ENCODE assay signal across 20 cellular contexts in the genomic region with DNA sequence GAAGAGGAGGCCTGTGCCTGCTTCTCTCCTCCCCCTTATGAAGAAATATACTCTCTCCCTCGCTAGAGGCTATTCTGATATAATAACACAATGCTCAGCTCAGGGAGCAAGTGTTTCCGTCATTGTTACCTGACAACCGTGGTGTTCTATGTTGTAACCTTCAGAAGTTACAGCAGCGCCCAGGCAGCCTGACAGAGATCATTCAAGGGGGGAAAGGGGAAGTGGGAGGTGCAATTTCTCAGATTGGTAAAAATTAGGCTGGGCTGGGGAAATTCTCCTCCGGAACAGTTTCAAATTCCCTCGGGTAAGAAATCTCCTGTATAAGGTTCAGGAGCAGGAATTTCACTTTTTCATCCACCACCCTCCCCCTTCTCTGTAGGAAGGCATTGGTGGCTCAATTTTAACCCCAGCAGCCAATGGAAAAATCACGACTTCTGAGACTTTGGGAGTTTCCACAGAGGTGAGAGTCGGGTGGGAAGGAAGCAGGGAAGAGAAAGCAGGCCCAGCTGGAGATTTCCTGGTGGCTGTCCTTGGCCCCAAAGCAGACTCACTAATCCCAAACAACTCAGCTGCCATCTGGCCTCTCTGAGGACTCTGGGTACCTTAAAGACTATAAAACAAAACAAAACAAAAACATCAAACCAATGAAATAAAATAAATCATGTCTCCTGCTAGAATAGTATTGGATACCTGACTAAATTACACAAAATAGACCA. TPM values are rescaled to one million over a fixed set of nuclear protein-coding genes. Genes with fewer than 3 reads are reported as not detected.
"Had no signal": no experiment of that assay in that cellular context is flagged by ENCODE, and none has a peak within 500 bp of the region (broad histone marks: within the 10 kb centered on the region; RNA-seq: fewer than 3 reads in every experiment).

No MANE protein-coding gene starts in this region.

- DNase-seq: activated CD4-positive, alpha-beta T cell treated with anti-CD3 and anti-CD28 coated beads for 4 hours; activated CD8-positive, alpha-beta memory T cell treated with anti-CD3 and anti-CD28 coated beads, Interleukin-2, amount 50 U/mL, for 48 hours; activated CD8-positive, alpha-beta T cell treated with anti-CD3 and anti-CD28 coated beads, Interleukin-2, amount 10 ng/mL, durations not matched to agents 7 days and 5 days; activated naive CD4-positive, alpha-beta T cell treated with Interleukin-2 at 50 U/mL for 16 hours; activated naive CD8-positive, alpha-beta T cell treated with anti-CD3 and anti-CD28 coated beads, Interleukin-2, amount 50 U/mL, for 24 hours; dorsolateral prefrontal cortex; psoas muscle; right lobe of liver; T-helper 9 cell had no signal

- H3K4me1 Mint-ChIP-seq: activated naive CD8-positive, alpha-beta T cell treated with anti-CD3 and anti-CD28 coated beads, Interleukin-2, amount 50 U/mL, for 24 hours; stimulated activated effector memory CD8-positive, alpha-beta T cell treated with anti-CD3 and anti-CD28 coated beads, Interleukin-12 subunit alpha, Interleukin-12 subunit beta, amount 100 ng/mL, for 72 hours had no signal

- H3K36me3 Mint-ChIP-seq: natural killer cell treated with Interleukin-12 subunit alpha and Interleukin-12 subunit beta and Interleukin-15 and Interleukin-18, amount 100 ng/mL, for 72 hours; stimulated activated effector memory CD8-positive, alpha-beta T cell treated with anti-CD3 and anti-CD28 coated beads, Interleukin-12 subunit alpha, Interleukin-12 subunit beta, amount 100 ng/mL, for 72 hours; type B pancreatic cell had no signal

- H3K9me3 ChIP-seq: ascending aorta, psoas muscle, right lobe of liver had no signal

- H3K4me1 ChIP-seq: ascending aorta, esophagus muscularis mucosa, psoas muscle, right lobe of liver had no signal

- H3K4me3 Mint-ChIP-seq: activated CD8-positive, alpha-beta T cell treated with anti-CD3 and anti-CD28 coated beads, Interleukin-2, amount 10 ng/mL, durations not matched to agents 7 days and 5 days; activated naive CD8-positive, alpha-beta T cell treated with anti-CD3 and anti-CD28 coated beads, Interleukin-2, amount 50 U/mL, for 24 hours; activated T-helper 1 cell treated with anti-CD3 and anti-CD28 coated beads, Interleukin-12 subunit alpha, Interleukin-12 subunit beta, Interleukin-2, Interleukin-4 antibody, amounts not matched to agents 30 ng/mL and 10 ng/mL and 1 ng/mL, durations not matched to agents 14 hours and 24 hours and 36 hours; natural killer cell treated with Interleukin-12 subunit alpha and Interleukin-12 subunit beta and Interleukin-15 and Interleukin-18, amount 100 ng/mL, for 72 hours; stimulated activated effector memory CD8-positive, alpha-beta T cell treated with anti-CD3 and anti-CD28 coated beads, Interleukin-12 subunit alpha, Interleukin-12 subunit beta, amount 100 ng/mL, for 72 hours; type B pancreatic cell had no signal

- H3K9me3 Mint-ChIP-seq: activated T-helper 1 cell treated with anti-CD3 and anti-CD28 coated beads, Interleukin-12 subunit alpha, Interleukin-12 subunit beta, Interleukin-2, Interleukin-4 antibody, amounts not matched to agents 30 ng/mL and 10 ng/mL and 1 ng/mL, durations not matched to agents 14 hours and 24 hours and 36 hours; natural killer cell treated with Interleukin-12 subunit alpha and Interleukin-12 subunit beta and Interleukin-15 and Interleukin-18, amount 100 ng/mL, for 72 hours; stimulated activated effector memory CD8-positive, alpha-beta T cell treated with anti-CD3 and anti-CD28 coated beads, Interleukin-12 subunit alpha, Interleukin-12 subunit beta, amount 100 ng/mL, for 72 hours; type B pancreatic cell had no signal

- ATAC-seq: activated CD8-positive, alpha-beta T cell treated with anti-CD3 and anti-CD28 coated beads, Interleukin-2, amount 10 ng/mL, durations not matched to agents 7 days and 5 days; activated naive CD8-positive, alpha-beta T cell treated with anti-CD3 and anti-CD28 coated beads, Interleukin-2, amount 50 U/mL, for 24 hours; natural killer cell treated with Interleukin-12 subunit alpha and Interleukin-12 subunit beta and Interleukin-15 and Interleukin-18, amount 100 ng/mL, for 72 hours; psoas muscle; right lobe of liver; stimulated activated effector memory CD8-positive, alpha-beta T cell treated with anti-CD3 and anti-CD28 coated beads, Interleukin-12 subunit alpha, Interleukin-12 subunit beta, amount 100 ng/mL, for 72 hours had no signal

- H3K27me3 ChIP-seq: ascending aorta, right lobe of liver had no signal

- H3K4me3 ChIP-seq: ascending aorta, dorsolateral prefrontal cortex, esophagus muscularis mucosa, psoas muscle, right lobe of liver had no signal

- H3K27ac Mint-ChIP-seq: activated CD8-positive, alpha-beta T cell treated with anti-CD3 and anti-CD28 coated beads, Interleukin-2, amount 10 ng/mL, durations not matched to agents 7 days and 5 days; activated naive CD8-positive, alpha-beta T cell treated with anti-CD3 and anti-CD28 coated beads, Interleukin-2, amount 50 U/mL, for 24 hours; activated T-helper 1 cell treated with anti-CD3 and anti-CD28 coated beads, Interleukin-12 subunit alpha, Interleukin-12 subunit beta, Interleukin-2, Interleukin-4 antibody, amounts not matched to agents 30 ng/mL and 10 ng/mL and 1 ng/mL, durations not matched to agents 14 hours and 24 hours and 36 hours; natural killer cell treated with Interleukin-12 subunit alpha and Interleukin-12 subunit beta and Interleukin-15 and Interleukin-18, amount 100 ng/mL, for 72 hours; stimulated activated effector memory CD8-positive, alpha-beta T cell treated with anti-CD3 and anti-CD28 coated beads, Interleukin-12 subunit alpha, Interleukin-12 subunit beta, amount 100 ng/mL, for 72 hours; type B pancreatic cell had no signal

- H3K36me3 ChIP-seq: ascending aorta, esophagus muscularis mucosa, right lobe of liver had no signal

- H3K27ac ChIP-seq: ascending aorta, dorsolateral prefrontal cortex, esophagus muscularis mucosa, psoas muscle, right lobe of liver had no signal

RNA-seq across cellular contexts. Expression of a gene that starts 1.3 kb away (rescaled TPM):
- total RNA-seq: activated CD8-positive, alpha-beta T cell treated with anti-CD3 and anti-CD28 coated beads, Interleukin-2, amount 10 ng/mL, durations not matched to agents 7 days and 5 days; activated T-helper 1 cell treated with anti-CD3 and anti-CD28 coated beads, Interleukin-12 subunit alpha, Interleukin-12 subunit beta, Interleukin-2, Interleukin-4 antibody, amounts not matched to agents 30 ng/mL and 10 ng/mL and 1 ng/mL, durations not matched to agents 14 hours and 24 hours and 36 hours; ascending aorta; dorsolateral prefrontal cortex; esophagus muscularis mucosa; fibroblast of villous mesenchyme; lung microvascular endothelial cell; mucosa of gallbladder; natural killer cell treated with Interleukin-12 subunit alpha and Interleukin-12 subunit beta and Interleukin-15 and Interleukin-18, amount 100 ng/mL, for 72 hours; omental fat pad; psoas muscle; right lobe of liver; subcutaneous adipose tissue had no signal

RNA-seq across cellular contexts. Expression of a gene that starts 53.9 kb away (rescaled TPM):
- total RNA-seq: activated CD8-positive, alpha-beta T cell treated with anti-CD3 and anti-CD28 coated beads, Interleukin-2, amount 10 ng/mL, durations not matched to agents 7 days and 5 days; activated T-helper 1 cell treated with anti-CD3 and anti-CD28 coated beads, Interleukin-12 subunit alpha, Interleukin-12 subunit beta, Interleukin-2, Interleukin-4 antibody, amounts not matched to agents 30 ng/mL and 10 ng/mL and 1 ng/mL, durations not matched to agents 14 hours and 24 hours and 36 hours; ascending aorta; esophagus muscularis mucosa; omental fat pad; subcutaneous adipose tissue had no signal
